ENCODE assay signal across 8 cellular contexts in genomic region chr13:19048381-19048780, GRCh38.
"Had no signal": no experiment of that assay in that cellular context is flagged by ENCODE, and none has a peak within 500 bp of the region (broad histone marks: within the 10 kb centered on the region; RNA-seq: fewer than 3 reads in every experiment).

No MANE protein-coding gene starts in this region.

- FAIRE-seq: G401.6, GM12878, GM12891, GM12892, GM18507, GM19239 had no signal

- ATAC-seq: GM12878 had no signal

- H3K4me3 ChIP-seq: GM12878 had no signal

- DNase-seq: GDM1, GF-D8 had no signal
